In genomic region chr7:51198654-51199053, GRCh38 we compare ENCODE assay signal across 16 cellular contexts.
"Had no signal": no experiment of that assay in that cellular context is flagged by ENCODE, and none has a peak within 500 bp of the region (broad histone marks: within the 10 kb centered on the region; RNA-seq: fewer than 3 reads in every experiment).

No MANE protein-coding gene starts in this region.

- H2AFZ ChIP-seq: hepatocyte had no signal

- H3K36me3 ChIP-seq: adrenal gland, left lung, pancreas, stomach had no signal

- H3K4me2 ChIP-seq: hepatocyte had no signal

- H3K27me3 ChIP-seq: adrenal gland, dorsolateral prefrontal cortex, hepatocyte, left lung, pancreas, stomach, testis had no signal

- H3K4me1 ChIP-seq: adrenal gland, left lung, pancreas, stomach, testis had no signal

- H3K27ac ChIP-seq: adrenal gland, dorsolateral prefrontal cortex, hepatocyte, left lung, pancreas, stomach, testis had no signal

- H3K9me3 ChIP-seq: adrenal gland, pancreas, testis had no signal

- DNase-seq: activated CD4-positive, alpha-beta memory T cell treated with anti-CD3 and anti-CD28 coated beads, Interleukin-2, amount 10 ng/mL, durations not matched to agents 7 days and 5 days; activated CD4-positive, alpha-beta T cell treated with anti-CD3 and anti-CD28 coated beads for 4 hours; activated naive CD4-positive, alpha-beta T cell treated with anti-CD3 and anti-CD28 coated beads, Interleukin-2, amount 50 U/mL, for 16 hours; activated T-cell treated with anti-CD3 and anti-CD28 coated beads, Interleukin-2, amount 50 U/mL, for 24 hours; adrenal gland; dorsolateral prefrontal cortex; islet precursor cell; left lung; mesenchymal stem cell; naive thymus-derived CD8-positive, alpha-beta T cell; pancreas; stimulated activated CD4-positive, alpha-beta T cell treated with anti-CD3 and anti-CD28 coated beads, Interleukin-1b, Interleukin-23, amount 100 ng/mL, for 48 hours; stomach; testis had no signal

- H3K4me3 ChIP-seq: adrenal gland, dorsolateral prefrontal cortex, hepatocyte, left lung, pancreas, stomach, testis had no signal

- ATAC-seq: left lung; naive thymus-derived CD8-positive, alpha-beta T cell; pancreas; WTC11 had no signal
